In genomic region chr3:13561376-13561775, GRCh38 we compare ENCODE assay signal across 1 cellular context.
A peak's percentile ranks its signal among the peaks of the same experiment; 100 is the strongest.
TF ChIP-seq lines count a peak whose summit lies in the region.

No MANE protein-coding gene starts in this region.

TF ChIP-seq in K562, 482 proteins besides CTCF, POLR2A, EP300 and RAD21 (continued from another document):
- TF ChIP-seq, protein P1, sequence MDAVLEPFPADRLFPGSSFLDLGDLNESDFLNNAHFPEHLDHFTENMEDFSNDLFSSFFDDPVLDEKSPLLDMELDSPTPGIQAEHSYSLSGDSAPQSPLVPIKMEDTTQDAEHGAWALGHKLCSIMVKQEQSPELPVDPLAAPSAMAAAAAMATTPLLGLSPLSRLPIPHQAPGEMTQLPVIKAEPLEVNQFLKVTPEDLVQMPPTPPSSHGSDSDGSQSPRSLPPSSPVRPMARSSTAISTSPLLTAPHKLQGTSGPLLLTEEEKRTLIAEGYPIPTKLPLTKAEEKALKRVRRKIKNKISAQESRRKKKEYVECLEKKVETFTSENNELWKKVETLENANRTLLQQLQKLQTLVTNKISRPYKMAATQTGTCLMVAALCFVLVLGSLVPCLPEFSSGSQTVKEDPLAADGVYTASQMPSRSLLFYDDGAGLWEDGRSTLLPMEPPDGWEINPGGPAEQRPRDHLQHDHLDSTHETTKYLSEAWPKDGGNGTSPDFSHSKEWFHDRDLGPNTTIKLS (IDR thresholded peaks at IDR 0.05; ENCODE audit: borderline replicate concordance, low read depth), result no peak
- peak; percentile 4 for TF ChIP-seq RBM25 (IDR thresholded peaks at IDR 0.05; ENCODE audit: low read depth, low read length, severe bottlenecking)
- TF ChIP-seq HMGXB4 (CRISPR knock-in tag; IDR thresholded peaks at IDR 0.05), result no peak
